ENCODE assay signal across 1 cellular context in genomic region chr11:15650105-15650938, GRCh38.
TF ChIP-seq lines count a peak whose summit lies in the region.

No MANE protein-coding gene starts in this region.

TF ChIP-seq in HepG2, 621 proteins besides CTCF, POLR2A, EP300 and RAD21 (continued from another document and continues in another):
- TF ChIP-seq ZHX2 (IDR thresholded peaks at IDR 0.05; ENCODE audit: low read depth) (no peak), ZHX2 (CRISPR knock-in tag; IDR thresholded peaks at IDR 0.05; ENCODE audit: borderline replicate concordance) (no peak), BATF2 (CRISPR knock-in tag; IDR thresholded peaks at IDR 0.05) (no peak), ZNF234 (CRISPR knock-in tag; conservative IDR thresholded peaks at IDR 0.05) (no peak), DRAP1 (CRISPR knock-in tag; IDR thresholded peaks at IDR 0.05) (no peak), CBFB (CRISPR knock-in tag; IDR thresholded peaks at IDR 0.05) (peak; percentile 87), PHB2 (IDR thresholded peaks at IDR 0.05; ENCODE audit: partially characterized antibody) (no peak), AHDC1 (CRISPR knock-in tag; IDR thresholded peaks at IDR 0.05; ENCODE audit: borderline replicate concordance) (no peak; the same call in 1 of the 2 replicates), ZNF652 (CRISPR knock-in tag; IDR thresholded peaks at IDR 0.05; ENCODE audit: borderline replicate concordance, low read depth) (0 out of 2 replicates have a peak, but pooled peaks have one; percentile 18), NFIC (IDR thresholded peaks at IDR 0.05; ENCODE audit: low read length) (no peak), ZNF775 (CRISPR knock-in tag; IDR thresholded peaks at IDR 0.05; ENCODE audit: borderline replicate concordance) (no peak), ZKSCAN1 (IDR thresholded peaks at IDR 0.05; ENCODE audit: low read length) (no peak), CEBPZ (IDR thresholded peaks at IDR 0.05; ENCODE audit: low read length) (no peak), ADNP (CRISPR knock-in tag; IDR thresholded peaks at IDR 0.05) (no peak), YY1 (IDR thresholded peaks at IDR 0.05; ENCODE audit: insufficient read depth, insufficient replicate concordance, low read depth, low read length) (peak; percentile 74), ZSCAN22 (CRISPR knock-in tag; IDR thresholded peaks at IDR 0.05) (0 out of 2 replicates have a peak, but pooled peaks have one; percentile 39), IRF2 (CRISPR knock-in tag; IDR thresholded peaks at IDR 0.05) (peak; percentile 78), ZNF749 (CRISPR knock-in tag; IDR thresholded peaks at IDR 0.05; ENCODE audit: borderline replicate concordance) (no peak), ZFY (CRISPR knock-in tag; IDR thresholded peaks at IDR 0.05) (peak; percentile 71), CSRNP2 (CRISPR knock-in tag; conservative IDR thresholded peaks at IDR 0.05; ENCODE audit: low read depth) (no peak), DBP (CRISPR knock-in tag; IDR thresholded peaks at IDR 0.05; ENCODE audit: not compliant biosample characterization) (no peak), ZSCAN12 (CRISPR knock-in tag; IDR thresholded peaks at IDR 0.05) (peak; percentile 36; the same call in 1 of the 2 replicates), EZH2 (conservative IDR thresholded peaks at IDR 0.05; ENCODE audit: low read depth, low read length) (no peak), ZBTB10 (CRISPR knock-in tag; IDR thresholded peaks at IDR 0.05; ENCODE audit: borderline replicate concordance) (no peak), SMARCC2 (IDR thresholded peaks at IDR 0.05) (no peak), STAG1 (CRISPR knock-in tag; IDR thresholded peaks at IDR 0.05) (peak; percentile 84), GMEB1 (CRISPR knock-in tag; IDR thresholded peaks at IDR 0.05; ENCODE audit: borderline replicate concordance) (peak; percentile 39; the same call in 1 of the 2 replicates), ZNF460 (CRISPR knock-in tag; IDR thresholded peaks at IDR 0.05; ENCODE audit: borderline replicate concordance) (no peak), FOXO1 (CRISPR knock-in tag; IDR thresholded peaks at IDR 0.05) (peak; percentile 67), ARNT (IDR thresholded peaks at IDR 0.05) (no peak), ZNF746 (CRISPR knock-in tag; IDR thresholded peaks at IDR 0.05) (no peak; the same call in 1 of the 2 replicates), RXRA (CRISPR knock-in tag; IDR thresholded peaks at IDR 0.05) (peak; percentile 81), GTF3A (CRISPR knock-in tag; conservative IDR thresholded peaks at IDR 0.05) (no peak), ZNF12 (CRISPR knock-in tag; IDR thresholded peaks at IDR 0.05) (no peak; the same call in 1 of the 2 replicates), KLF11 (CRISPR knock-in tag; IDR thresholded peaks at IDR 0.05) (0 out of 2 replicates have a peak, but pooled peaks have one; percentile 42), TGIF2 (CRISPR knock-in tag; IDR thresholded peaks at IDR 0.05) (peak; percentile 59; the same call in 1 of the 2 replicates)
